Comparison of ENCODE assay signal across 32 cellular contexts in the genomic region with DNA sequence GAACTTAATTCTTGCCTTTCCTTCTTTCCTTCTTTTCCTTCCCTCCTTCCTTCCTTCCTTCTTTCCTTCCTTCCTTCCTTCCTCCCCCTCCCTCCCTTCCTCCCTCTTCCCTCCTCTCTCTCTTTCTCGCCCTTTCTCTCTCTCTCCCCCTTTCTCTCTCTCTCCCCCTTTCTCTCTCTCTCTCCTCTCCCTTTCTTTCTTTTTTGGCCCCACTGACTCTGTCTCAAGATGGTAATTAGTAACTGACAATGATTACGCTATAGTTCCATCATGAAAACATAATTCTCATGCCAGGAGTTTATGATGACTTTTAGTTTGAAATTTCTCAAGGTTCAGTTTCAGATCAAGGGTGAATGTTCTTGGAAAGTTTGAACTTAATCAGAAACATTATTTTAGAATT. TPM values are rescaled to one million over a fixed set of nuclear protein-coding genes. Genes with fewer than 3 reads are reported as not detected.
DNase-seq lines count a peak whose midpoint lies in the region; ATAC-seq and TF ChIP-seq lines count a peak whose summit lies in the region.
"Had no signal": no experiment of that assay in that cellular context is flagged by ENCODE, and none has a peak within 500 bp of the region (broad histone marks: within the 10 kb centered on the region; RNA-seq: fewer than 3 reads in every experiment).

No MANE protein-coding gene starts in this region.

- intact Hi-C loops in vagina (cut with DNase I): no loop called here

- no peaks in the 10 kb centered on the region for H3K36me3 ChIP-seq in vagina
- H3K36me3 ChIP-seq: BLaER1, left ventricle myocardium inferior, neural progenitor cell, pancreas, upper lobe of left lung had no signal

- POLR2A ChIA-PET in activated naive CD8-positive, alpha-beta T cell treated with anti-CD3 and anti-CD28 coated beads, Interleukin-2, amount 10 ng/mL, durations not matched to agents 7 days and 5 days (lab: Charles Lee): interaction anchor here (2.2 kb wide), 1 partner anchor 15 kb away, joined by 9 read pairs; a partner anchor contains a TSS

- no peaks in the 10 kb centered on the region for H3K36me3 Mint-ChIP-seq in activated naive CD4-positive, alpha-beta T cell treated with anti-CD3 and anti-CD28 coated beads, Interleukin-2, amount 50 U/mL, for 24 hours
- H3K36me3 Mint-ChIP-seq in T-helper 17 cell (ENCODE audit: low read depth): no peaks in the 10 kb centered on the region
- H3K36me3 Mint-ChIP-seq in activated naive CD8-positive, alpha-beta T cell treated with anti-CD3 and anti-CD28 coated beads, Interleukin-2, amount 10 ng/mL, durations not matched to agents 7 days and 5 days: no peaks in the 10 kb centered on the region
- H3K36me3 Mint-ChIP-seq in stimulated activated naive CD8-positive, alpha-beta T cell treated with anti-CD3 and anti-CD28 coated beads, Interleukin-15, Interleukin-2, amounts not matched to agents 100 ng/mL and 50 ng/mL, for 24 hours (ENCODE audit: low read depth): no peaks in the 10 kb centered on the region
- H3K36me3 Mint-ChIP-seq: neural progenitor cell had no signal

- H3K9me3 ChIP-seq in T-helper 17 cell (ENCODE audit: control insufficient read depth, low read length, poor library complexity, severe bottlenecking) (no peaks in the 10 kb centered on the region), vagina (no peaks in the 10 kb centered on the region)
- H3K9me3 ChIP-seq: BLaER1, left ventricle myocardium inferior, pancreas, SK-N-SH, upper lobe of left lung had no signal

- peaks cover 60% of the 10 kb centered on the region for H3K4me1 Mint-ChIP-seq in activated naive CD4-positive, alpha-beta T cell treated with anti-CD3 and anti-CD28 coated beads, Interleukin-2, amount 50 U/mL, for 24 hours
- peaks cover 25% of the 10 kb centered on the region for H3K4me1 Mint-ChIP-seq in T-helper 17 cell
- peaks cover 10% of the 10 kb centered on the region for H3K4me1 Mint-ChIP-seq in activated naive CD8-positive, alpha-beta T cell treated with anti-CD3 and anti-CD28 coated beads, Interleukin-2, amount 10 ng/mL, durations not matched to agents 7 days and 5 days
- peaks cover 72% of the 10 kb centered on the region for H3K4me1 Mint-ChIP-seq in stimulated activated naive CD8-positive, alpha-beta T cell treated with anti-CD3 and anti-CD28 coated beads, Interleukin-15, Interleukin-2, amounts not matched to agents 100 ng/mL and 50 ng/mL, for 24 hours (ENCODE audit: low read depth)
- H3K4me1 Mint-ChIP-seq: H9, neural progenitor cell had no signal

- TF ChIP-seq CTCF in vagina (IDR thresholded peaks at IDR 0.05): no peak

- TF ChIP-seq POLR2A in vagina (IDR thresholded peaks at IDR 0.05): no peak

- ATAC-seq in T-helper 17 cell: no peak
- no peak for ATAC-seq in activated naive CD8-positive, alpha-beta T cell treated with anti-CD3 and anti-CD28 coated beads, Interleukin-2, amount 10 ng/mL, durations not matched to agents 7 days and 5 days (ENCODE audit: low read depth)
- no peak for ATAC-seq in HG02970 (IDR thresholded peaks at IDR 0.05; ENCODE audit: low FRiP score, unreplicated experiment)
- ATAC-seq: pancreas, PC-3, Right ventricle myocardium inferior had no signal

- H3K4me3 Mint-ChIP-seq in activated naive CD4-positive, alpha-beta T cell treated with anti-CD3 and anti-CD28 coated beads, Interleukin-2, amount 50 U/mL, for 24 hours: peak overlapping the region; percentile 63
- peak overlapping the region; percentile 58 for H3K4me3 Mint-ChIP-seq in T-helper 17 cell
- H3K4me3 Mint-ChIP-seq in activated naive CD8-positive, alpha-beta T cell treated with anti-CD3 and anti-CD28 coated beads, Interleukin-2, amount 10 ng/mL, durations not matched to agents 7 days and 5 days: peak overlapping the region; percentile 7
- peak overlapping the region; percentile 32 for H3K4me3 Mint-ChIP-seq in stimulated activated naive CD8-positive, alpha-beta T cell treated with anti-CD3 and anti-CD28 coated beads, Interleukin-15, Interleukin-2, amounts not matched to agents 100 ng/mL and 50 ng/mL, for 24 hours
- H3K4me3 Mint-ChIP-seq: H9, neural progenitor cell had no signal

- DNase-seq in activated naive CD4-positive, alpha-beta T cell treated with anti-CD3 and anti-CD28 coated beads, Interleukin-2, amount 50 U/mL, for 16 hours: no peak
- no peak for DNase-seq in T-helper 17 cell
- DNase-seq in activated naive CD8-positive, alpha-beta T cell treated with anti-CD3 and anti-CD28 coated beads, Interleukin-2, amount 10 ng/mL, durations not matched to agents 7 days and 5 days: no peak
- DNase-seq in vagina (ENCODE audit: extremely low spot score in 2 of 2): no peak
- DNase-seq: activated CD4-positive, alpha-beta T cell treated with anti-CD3 and anti-CD28 coated beads for 4 hours; activated CD8-positive, alpha-beta memory T cell treated with anti-CD3 and anti-CD28 coated beads, Interleukin-2, amount 50 U/mL, for 48 hours; aorta; DMS79; effector CD4-positive, alpha-beta T cell; glutamatergic neuron; H9; left ventricle myocardium inferior; mesenchymal stem cell; NCI-H1417; NCI-H2029; NCI-H2227 treated with DMSO at 0.1 percent for 48 hours; NCI-H526 treated with DMSO at 0.1 percent for 48 hours; pancreas; PC-3; SK-N-SH; stimulated activated CD4-positive, alpha-beta T cell treated with anti-CD3 and anti-CD28 coated beads, Interleukin-15, amount 100 ng/mL, for 24 hours; stimulated activated CD4-positive, alpha-beta T cell treated with anti-CD3 and anti-CD28 coated beads, Interleukin-4, amount 100 ng/mL, for 4 hours; upper lobe of left lung had no signal

- peak overlapping the region; percentile 97 for H3K27ac Mint-ChIP-seq in activated naive CD4-positive, alpha-beta T cell treated with anti-CD3 and anti-CD28 coated beads, Interleukin-2, amount 50 U/mL, for 24 hours
- peak overlapping the region; percentile 96 for H3K27ac Mint-ChIP-seq in T-helper 17 cell
- peak overlapping the region; percentile 70 for H3K27ac Mint-ChIP-seq in activated naive CD8-positive, alpha-beta T cell treated with anti-CD3 and anti-CD28 coated beads, Interleukin-2, amount 10 ng/mL, durations not matched to agents 7 days and 5 days
- H3K27ac Mint-ChIP-seq in stimulated activated naive CD8-positive, alpha-beta T cell treated with anti-CD3 and anti-CD28 coated beads, Interleukin-15, Interleukin-2, amounts not matched to agents 100 ng/mL and 50 ng/mL, for 24 hours: peak overlapping the region; percentile 93
- H3K27ac Mint-ChIP-seq: H9, neural progenitor cell had no signal

- H3K9me3 Mint-ChIP-seq in activated naive CD4-positive, alpha-beta T cell treated with anti-CD3 and anti-CD28 coated beads, Interleukin-2, amount 50 U/mL, for 24 hours: peaks cover 7% of the 10 kb centered on the region
- peaks cover 6% of the 10 kb centered on the region for H3K9me3 Mint-ChIP-seq in activated naive CD8-positive, alpha-beta T cell treated with anti-CD3 and anti-CD28 coated beads, Interleukin-2, amount 10 ng/mL, durations not matched to agents 7 days and 5 days
- no peaks in the 10 kb centered on the region for H3K9me3 Mint-ChIP-seq in stimulated activated naive CD8-positive, alpha-beta T cell treated with anti-CD3 and anti-CD28 coated beads, Interleukin-15, Interleukin-2, amounts not matched to agents 100 ng/mL and 50 ng/mL, for 24 hours
- H3K9me3 Mint-ChIP-seq: H9, neural progenitor cell had no signal

- H3K27me3 Mint-ChIP-seq in activated naive CD4-positive, alpha-beta T cell treated with anti-CD3 and anti-CD28 coated beads, Interleukin-2, amount 50 U/mL, for 24 hours: no peaks in the 10 kb centered on the region
- no peaks in the 10 kb centered on the region for H3K27me3 Mint-ChIP-seq in T-helper 17 cell
- H3K27me3 Mint-ChIP-seq in activated naive CD8-positive, alpha-beta T cell treated with anti-CD3 and anti-CD28 coated beads, Interleukin-2, amount 10 ng/mL, durations not matched to agents 7 days and 5 days: no peaks in the 10 kb centered on the region
- H3K27me3 Mint-ChIP-seq in stimulated activated naive CD8-positive, alpha-beta T cell treated with anti-CD3 and anti-CD28 coated beads, Interleukin-15, Interleukin-2, amounts not matched to agents 100 ng/mL and 50 ng/mL, for 24 hours: no peaks in the 10 kb centered on the region

- peaks cover 6% of the 10 kb centered on the region for H3K4me1 ChIP-seq in vagina
- H3K4me1 ChIP-seq: left ventricle myocardium inferior, neural progenitor cell, pancreas had no signal

- no peak overlapping the region for H3K4me3 ChIP-seq in vagina
- H3K4me3 ChIP-seq: BLaER1, left ventricle myocardium inferior, neural progenitor cell, pancreas, upper lobe of left lung had no signal

- no peak overlapping the region for H3K27ac ChIP-seq in vagina
- H3K27ac ChIP-seq: BLaER1, epithelial cell of prostate, left ventricle myocardium inferior, neural progenitor cell, pancreas, upper lobe of left lung had no signal

- no peaks in the 10 kb centered on the region for H3K27me3 ChIP-seq in vagina
- H3K27me3 ChIP-seq: BLaER1, neural progenitor cell, pancreas, upper lobe of left lung had no signal

RNA-seq across cellular contexts. Expression of a gene that starts 14.8 kb away (rescaled TPM):
- total RNA-seq in T-helper 17 cell (100 to 1,000 TPM in 1 of 2 donors, 10 to 100 TPM in 1; 77.2 to 109 TPM), vagina (7.9 TPM)
- 1 to 10 TPM; 7.3 to 7.6 TPM for total RNA-seq in activated naive CD8-positive, alpha-beta T cell treated with anti-CD3 and anti-CD28 coated beads, Interleukin-2, amount 10 ng/mL, durations not matched to agents 7 days and 5 days
- total RNA-seq: bronchial epithelial cell, H9, PC-3, renal cortical epithelial cell had no signal

Comparison
In these comparisons a context has a peak if more than half of its experiments do, and no peak if none do; other contexts are left out.
1. H3K4me3 Mint-ChIP-seq: peak in every context shown above with its lines; median percentile 63 in activated naive CD4-positive, alpha-beta T cell treated with anti-CD3 and anti-CD28 coated beads, Interleukin-2, amount 50 U/mL, for 24 hours; 58 in T-helper 17 cell; 32 in stimulated activated naive CD8-positive, alpha-beta T cell treated with anti-CD3 and anti-CD28 coated beads, Interleukin-15, Interleukin-2, amounts not matched to agents 100 ng/mL and 50 ng/mL, for 24 hours; 7 in activated naive CD8-positive, alpha-beta T cell treated with anti-CD3 and anti-CD28 coated beads, Interleukin-2, amount 10 ng/mL, durations not matched to agents 7 days and 5 days.